ENCODE assay signal across 9 cellular contexts in the genomic region with DNA sequence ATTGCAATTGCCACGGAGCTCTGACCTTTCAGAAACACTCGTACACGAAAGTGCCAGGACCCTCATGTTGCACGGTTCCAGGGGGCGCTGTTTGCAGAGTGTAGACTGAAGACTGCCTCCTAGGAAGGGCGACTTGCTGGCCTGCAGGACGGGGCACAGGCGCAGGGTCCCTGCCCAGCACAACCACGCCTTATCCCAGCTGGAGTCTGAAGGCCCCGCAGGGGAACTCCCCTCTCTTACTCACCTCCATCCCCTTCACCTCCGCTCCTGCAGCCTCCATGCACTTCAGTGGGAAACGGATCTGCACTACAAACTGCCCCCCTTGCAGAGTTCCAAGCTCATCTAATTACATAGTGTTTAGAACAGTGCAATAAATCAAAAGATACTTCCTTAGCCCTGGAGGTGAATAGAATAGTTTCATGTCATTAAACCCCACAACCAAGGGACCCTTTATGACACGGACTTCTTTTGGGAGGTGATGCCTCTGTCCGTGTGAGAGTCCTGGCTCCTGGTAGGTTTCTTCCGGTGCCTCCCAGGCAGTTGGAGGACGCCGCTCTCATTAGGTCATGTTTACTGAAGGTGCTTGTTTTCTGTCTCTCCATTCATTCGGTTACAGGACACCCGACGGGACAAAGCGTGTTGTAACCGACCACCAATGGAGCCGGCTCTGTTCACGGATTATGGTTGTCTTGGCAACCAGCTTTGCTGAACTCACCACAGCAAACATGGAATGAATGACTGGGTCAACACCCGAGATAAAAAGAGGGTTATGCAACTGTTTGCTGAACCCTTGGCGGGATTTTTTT.
DNase-seq lines count a peak whose midpoint lies in the region; ATAC-seq and TF ChIP-seq lines count a peak whose summit lies in the region.
"Had no signal": no experiment of that assay in that cellular context is flagged by ENCODE, and none has a peak within 500 bp of the region (broad histone marks: within the 10 kb centered on the region; RNA-seq: fewer than 3 reads in every experiment).

No MANE protein-coding gene starts in this region.

- no peaks in the 10 kb centered on the region for H3K27me3 ChIP-seq in adrenal gland

- H3K36me3 ChIP-seq in adrenal gland (replicated peaks in 1 of 2) = no peaks in the 10 kb centered on the region

- no peaks in the 10 kb centered on the region for H3K9me3 ChIP-seq in adrenal gland (replicated peaks in 1 of 3)

- WGBS in adrenal gland, 4 donors = 62 to 72% (median 66%) methylated on average over 26 of the region's 26 CpGs

- intact Hi-C loops in adrenal gland (cut with DNase I) = loop anchor here in 1 of 2 donors (10.0 kb wide), 1 partner anchor 55 kb away; no protein-coding TSS in a partner anchor

- DNase-seq in COLO668 (lab: John Stamatoyannopoulos, UW; ENCODE audit: unreplicated experiment) = peak; percentile 85
- peak; percentile 65 for DNase-seq in NCI-H128 (lab: John Stamatoyannopoulos, UW; ENCODE audit: unreplicated experiment)
- DNase-seq in adrenal gland = peak in 6 of 7 donors; percentile 33 to 76 (median 40)
- peak; percentile 54 for DNase-seq in kidney tubule cell (ENCODE audit: low spot score)
- DNase-seq in globus pallidus (ENCODE audit: low spot score) = no peak
- DNase-seq: activated naive CD8-positive, alpha-beta T cell treated with anti-CD3 and anti-CD28 coated beads, Interleukin-2, amount 10 ng/mL, durations not matched to agents 7 days and 5 days had no signal

- no peaks in the 10 kb centered on the region for H3K4me1 ChIP-seq in adrenal gland (replicated peaks in 1 of 2)

- no peak for TF ChIP-seq CTCF in adrenal gland (IDR thresholded peaks at IDR 0.05)

- no peak overlapping the region for H3K4me3 ChIP-seq in adrenal gland

- H3K27ac ChIP-seq in adrenal gland = peak overlapping the region in 1 of 5 donors; percentile 45

- ATAC-seq in GM18861 (IDR thresholded peaks at IDR 0.05; ENCODE audit: unreplicated experiment) (no peak), HG03159 (IDR thresholded peaks at IDR 0.05; ENCODE audit: unreplicated experiment) (no peak), GM19351 (IDR thresholded peaks at IDR 0.05; ENCODE audit: unreplicated experiment) (no peak)

- TF ChIP-seq POLR2A in adrenal gland (IDR thresholded peaks at IDR 0.05) = no peak
